9 cellular contexts compared by ENCODE assay signal in the genomic region with DNA sequence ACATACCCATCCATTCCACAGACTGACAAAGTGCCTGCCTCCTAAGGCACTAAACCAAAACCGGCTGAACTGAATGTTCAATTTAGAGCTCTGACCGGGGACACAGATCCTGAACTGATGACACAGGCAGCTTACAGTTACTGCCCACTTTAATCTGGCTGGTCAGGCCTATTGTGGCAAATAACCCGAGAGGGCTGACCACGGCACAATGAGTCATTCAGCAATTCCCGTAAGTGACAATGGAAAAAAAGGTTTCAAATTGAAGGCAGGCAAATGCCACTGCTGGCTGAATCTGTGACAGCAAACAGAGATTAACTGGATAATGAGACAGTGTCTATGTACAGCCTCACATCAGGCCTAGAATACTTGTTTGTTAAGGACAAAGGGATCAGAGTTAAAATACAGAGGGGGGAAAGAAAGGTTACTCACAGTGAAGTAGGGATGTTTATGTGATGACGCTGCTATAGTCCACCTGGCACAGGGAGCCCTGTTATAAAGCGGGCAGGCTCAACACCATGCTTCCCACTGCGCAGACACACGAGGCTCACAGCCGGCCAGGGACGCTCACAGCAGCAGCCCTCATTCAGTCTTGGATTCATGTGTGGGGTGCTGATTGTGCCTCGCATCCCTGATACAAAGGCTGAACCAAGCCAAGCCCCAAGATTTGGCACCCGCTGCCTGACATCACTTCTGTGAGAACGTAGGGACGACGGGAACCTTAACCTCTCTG. TPM values are rescaled to one million over a fixed set of nuclear protein-coding genes. Genes with fewer than 3 reads are reported as not detected.
DNase-seq lines count a peak whose midpoint lies in the region; ATAC-seq, FAIRE-seq and TF ChIP-seq lines count a peak whose summit lies in the region.
"Had no signal": no experiment of that assay in that cellular context is flagged by ENCODE, and none has a peak within 500 bp of the region (broad histone marks: within the 10 kb centered on the region; RNA-seq: fewer than 3 reads in every experiment).

No MANE protein-coding gene starts in this region.

- H4K20me1 ChIP-seq in astrocyte (ENCODE audit: insufficient read depth, low read length): no peaks in the 10 kb centered on the region

- peak overlapping the region; percentile 21 for H3K9ac ChIP-seq in astrocyte (ENCODE audit: low read length)

- H3K4me1 Mint-ChIP-seq in astrocyte (ENCODE audit: low read depth, unreplicated experiment): peaks cover 13% of the 10 kb centered on the region

- no peak for FAIRE-seq in astrocyte (lab: Jason Lieb, UNC)

- no peak for TF ChIP-seq CTCF in astrocyte (IDR thresholded peaks at IDR 0.05; ENCODE audit: insufficient read depth, low read depth, low read length)

- no peak overlapping the region for H3K4me3 Mint-ChIP-seq in astrocyte (ENCODE audit: unreplicated experiment)

- peak; percentile 80 for DNase-seq in A172 (ENCODE audit: low spot score)
- peak; percentile 58 for DNase-seq in HK-2 (ENCODE audit: unreplicated experiment)
- DNase-seq in astrocyte (ENCODE audit: low read depth): peak; percentile 84
- no peak for DNase-seq in ecto neural progenitor cell (ENCODE audit: low spot score)
- DNase-seq in GM19238 (ENCODE audit: insufficient read length, low spot score): no peak
- DNase-seq in NCI-H2171 treated with DMSO at 0.1 percent for 48 hours (lab: John Stamatoyannopoulos, UW): no peak

- peak overlapping the region; percentile 46 for H3K4me2 ChIP-seq in astrocyte (ENCODE audit: low read length)

- no peak overlapping the region for H3K4me3 ChIP-seq in astrocyte (ENCODE audit: insufficient read depth, low read depth, low read length)
- H3K4me3 ChIP-seq: HAP-1 had no signal

- no peaks in the 10 kb centered on the region for H3K27me3 ChIP-seq in astrocyte (ENCODE audit: insufficient read depth, low read length)
- no peaks in the 10 kb centered on the region for H3K27me3 ChIP-seq in layer of hippocampus (ENCODE audit: control insufficient read depth, insufficient read depth, low read length)

- peak overlapping the region; percentile 35 for H3K27ac ChIP-seq in astrocyte (ENCODE audit: low read depth, low read length)
- H3K27ac ChIP-seq in layer of hippocampus (ENCODE audit: low read depth, low read length): peak overlapping the region; percentile 31

- H2AFZ ChIP-seq in astrocyte (ENCODE audit: low read depth, low read length): peak overlapping the region; percentile 14

- peaks cover 10% of the 10 kb centered on the region for H3K4me1 ChIP-seq in astrocyte (ENCODE audit: insufficient read depth, low read length)
- H3K4me1 ChIP-seq: HAP-1 had no signal

- H3K36me3 Mint-ChIP-seq in astrocyte (ENCODE audit: low read depth, unreplicated experiment): no peaks in the 10 kb centered on the region

- H3K27me3 Mint-ChIP-seq in astrocyte (ENCODE audit: low read depth, unreplicated experiment): no peaks in the 10 kb centered on the region

- H3K27ac Mint-ChIP-seq in astrocyte (ENCODE audit: unreplicated experiment): peak overlapping the region; percentile 30

- no peaks in the 10 kb centered on the region for H3K9me3 ChIP-seq in astrocyte (ENCODE audit: insufficient read depth, low read depth, low read length)
- H3K9me3 ChIP-seq: HAP-1 had no signal

- peaks cover 1% of the 10 kb centered on the region for H3K9me3 Mint-ChIP-seq in astrocyte (ENCODE audit: unreplicated experiment)

- no peaks in the 10 kb centered on the region for H3K79me2 ChIP-seq in astrocyte (ENCODE audit: insufficient read depth, low read length)

- H3K36me3 ChIP-seq in astrocyte (ENCODE audit: insufficient read depth, low read length): no peaks in the 10 kb centered on the region
- H3K36me3 ChIP-seq: HAP-1 had no signal

- no peak for ATAC-seq in GM19395 (IDR thresholded peaks at IDR 0.05; ENCODE audit: unreplicated experiment)

RNA-seq across cellular contexts. Expression of gene RTN4IP1, which starts 54.4 kb away (rescaled TPM):
- total RNA-seq in A172 (2014; rRNA removed; shearing (Covaris generic)): 9.9 and 10.9 TPM in 2 replicates
- 5.3 and 5.5 TPM in 2 replicates for total RNA-seq in astrocyte

RNA-seq across cellular contexts. Expression of gene QRSL1, which starts 54.5 kb away (rescaled TPM):
- 15.4 and 16.2 TPM in 2 replicates for total RNA-seq in A172 (2014; rRNA removed; shearing (Covaris generic))
- 9.8 and 11.5 TPM in 2 replicates for total RNA-seq in astrocyte

Comparison
In these comparisons a context has a peak if more than half of its experiments do, and no peak if none do; other contexts are left out.
1. DNase-seq: peak in A172 (single experiment), HK-2 (single experiment) and astrocyte (single experiment); none in ecto neural progenitor cell (single experiment), GM19238 (single experiment) and NCI-H2171 treated with DMSO at 0.1 percent for 48 hours (single experiment).